ENCODE assay signal across 10 cellular contexts in genomic region chr6:139597087-139597763, GRCh38.
A peak's percentile ranks its signal among the peaks of the same experiment; 100 is the strongest.
DNase-seq lines count a peak whose midpoint lies in the region; TF ChIP-seq lines count a peak whose summit lies in the region.
"Had no signal": no experiment of that assay in that cellular context is flagged by ENCODE, and none has a peak within 500 bp of the region (broad histone marks: within the 10 kb centered on the region; RNA-seq: fewer than 3 reads in every experiment).

No MANE protein-coding gene starts in this region.

- H3K4me1 Mint-ChIP-seq in neural crest cell = peaks cover 33% of the 10 kb centered on the region
- H3K4me1 Mint-ChIP-seq in T-helper 2 cell treated with Interferon-gamma antibody and Interleukin-4, amounts not matched to agents 5 μg/mL and 100 μg/mL, for 36 hours (ENCODE audit: low read depth) = peaks cover 5% of the 10 kb centered on the region
- H3K4me1 Mint-ChIP-seq: naive B cell had no signal

- H3K4me1 ChIP-seq in uterus = no peaks in the 10 kb centered on the region

- H3K36me3 ChIP-seq in uterus = no peaks in the 10 kb centered on the region

- TF ChIP-seq POLR2A in uterus (IDR thresholded peaks at IDR 0.05) = no peak

- no peaks in the 10 kb centered on the region for H3K9me3 ChIP-seq in uterus

- intact Hi-C loops in uterus (cut with DNase I; ENCODE audit: low total_unique reads) = loop anchor here (10.0 kb wide), 1 partner anchor 222 kb away; the partner anchor contains the start of gene CITED2

- no peaks in the 10 kb centered on the region for H3K27me3 ChIP-seq in uterus

- no peaks in the 10 kb centered on the region for H3K36me3 Mint-ChIP-seq in neural crest cell (ENCODE audit: low read depth)
- H3K36me3 Mint-ChIP-seq in T-helper 2 cell treated with Interferon-gamma antibody and Interleukin-4, amounts not matched to agents 5 μg/mL and 100 μg/mL, for 36 hours (ENCODE audit: low read depth) = peaks cover 3% of the 10 kb centered on the region
- H3K36me3 Mint-ChIP-seq: naive B cell had no signal

- peak overlapping the region; percentile 2 for H3K27ac Mint-ChIP-seq in neural crest cell (ENCODE audit: unreplicated experiment)
- H3K27ac Mint-ChIP-seq in T-helper 2 cell treated with Interferon-gamma antibody and Interleukin-4, amounts not matched to agents 5 μg/mL and 100 μg/mL, for 36 hours = no peak overlapping the region

- H3K4me3 ChIP-seq in fibroblast of pulmonary artery (replicated peaks; ENCODE audit: low read depth, low read length) (no peak overlapping the region), uterus (no peak overlapping the region)

- TF ChIP-seq CTCF in VCaP (conservative IDR thresholded peaks at IDR 0.05) (no peak), fibroblast of pulmonary artery (IDR thresholded peaks at IDR 0.05; ENCODE audit: low read length, missing control alignments) (no peak), neural crest cell (conservative IDR thresholded peaks at IDR 0.05) (no peak), uterus (IDR thresholded peaks at IDR 0.05) (no peak)

- no peaks in the 10 kb centered on the region for H3K27me3 Mint-ChIP-seq in neural crest cell (ENCODE audit: low read depth)
- no peaks in the 10 kb centered on the region for H3K27me3 Mint-ChIP-seq in T-helper 2 cell treated with Interferon-gamma antibody and Interleukin-4, amounts not matched to agents 5 μg/mL and 100 μg/mL, for 36 hours (ENCODE audit: low read depth)

- H3K9me3 Mint-ChIP-seq in neural crest cell = no peaks in the 10 kb centered on the region
- H3K9me3 Mint-ChIP-seq in T-helper 2 cell treated with Interferon-gamma antibody and Interleukin-4, amounts not matched to agents 5 μg/mL and 100 μg/mL, for 36 hours = no peaks in the 10 kb centered on the region
- H3K9me3 Mint-ChIP-seq: naive B cell had no signal

- no peak overlapping the region for H3K4me3 Mint-ChIP-seq in neural crest cell
- H3K4me3 Mint-ChIP-seq in T-helper 2 cell treated with Interferon-gamma antibody and Interleukin-4, amounts not matched to agents 5 μg/mL and 100 μg/mL, for 36 hours = no peak overlapping the region
- H3K4me3 Mint-ChIP-seq: naive B cell had no signal

- DNase-seq in fibroblast of pulmonary artery (ENCODE audit: low read depth) (peak; percentile 26), neural crest cell (ENCODE audit: low read depth, low spot score) (no peak), uterus (no peak)
- no peak for DNase-seq in T-helper 2 cell treated with Interferon-gamma antibody and Interleukin-4, amounts not matched to agents 5 μg/mL and 100 μg/mL, for 36 hours (ENCODE audit: low spot score)
- no peak for DNase-seq in activated effector memory CD4-positive, alpha-beta T cell treated with Interleukin-2 at 50 U/mL for 16 hours
- DNase-seq in activated effector memory CD4-positive, alpha-beta T cell treated with anti-CD3 and anti-CD28 coated beads, Interleukin-2, amount 50 U/mL, for 16 hours = no peak
- DNase-seq: activated CD4-positive, alpha-beta T cell treated with anti-CD3 and anti-CD28 coated beads for 1 hour; naive B cell; NCI-H1694 treated with DMSO at 0.1 percent for 48 hours had no signal

- H3K27ac ChIP-seq in VCaP (peak overlapping the region; percentile 37), uterus (peak overlapping the region; percentile 80 to 85)
